Comparison of ENCODE assay signal across 8 cellular contexts in the genomic region with DNA sequence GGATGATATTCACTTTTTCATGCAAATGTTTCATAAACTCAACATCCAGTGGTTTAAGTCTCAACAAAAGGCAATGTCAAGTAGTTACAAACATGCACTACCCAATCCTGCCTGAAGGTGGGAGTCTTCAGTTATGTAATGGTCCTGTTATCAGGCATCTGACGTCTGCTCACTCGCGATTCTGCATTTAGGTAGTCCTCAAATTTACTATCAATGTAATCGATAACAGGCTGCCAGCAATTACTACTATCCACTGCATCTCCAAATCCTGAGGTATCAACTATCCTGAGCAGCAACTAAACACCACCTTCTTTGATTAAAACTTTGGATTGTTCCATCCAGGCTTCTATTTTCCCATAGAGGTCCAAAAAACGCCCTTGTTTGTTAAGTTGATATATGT. TPM values are rescaled to one million over a fixed set of nuclear protein-coding genes. Genes with fewer than 3 reads are reported as not detected.
DNase-seq lines count a peak whose midpoint lies in the region; ATAC-seq and TF ChIP-seq lines count a peak whose summit lies in the region.

No MANE protein-coding gene starts in this region.

- H3K4me3 Mint-ChIP-seq in T-helper 2 cell treated with Interferon-gamma antibody and Interleukin-4, amounts not matched to agents 5 μg/mL and 100 μg/mL, for 36 hours, result no peak overlapping the region
- H3K4me3 Mint-ChIP-seq in memory B cell, result no peak overlapping the region
- H3K4me3 Mint-ChIP-seq in stimulated activated naive B cell treated with anti-CD40 and anti-IgM and Interleukin-4, amounts not matched to agents 10 μg/mL and 1 μg/mL and 100 μg/mL, for 72 hours, result no peak overlapping the region

- no peaks in the 10 kb centered on the region for H3K9me3 ChIP-seq in MG63

- no peaks in the 10 kb centered on the region for H3K36me3 ChIP-seq in MG63

- H3K4me1 Mint-ChIP-seq in T-helper 2 cell treated with Interferon-gamma antibody and Interleukin-4, amounts not matched to agents 5 μg/mL and 100 μg/mL, for 36 hours (ENCODE audit: low read depth), result no peaks in the 10 kb centered on the region
- peaks cover 3% of the 10 kb centered on the region for H3K4me1 Mint-ChIP-seq in memory B cell
- H3K4me1 Mint-ChIP-seq in stimulated activated naive B cell treated with anti-CD40 and anti-IgM and Interleukin-4, amounts not matched to agents 10 μg/mL and 1 μg/mL and 100 μg/mL, for 72 hours, result peaks cover 0 to 2% of the 10 kb centered on the region in 2 donors

- no peak overlapping the region for H3K4me3 ChIP-seq in MG63
- H3K4me3 ChIP-seq in choroid plexus epithelial cell (ENCODE audit: low read depth, low read length), result no peak overlapping the region

- no peaks in the 10 kb centered on the region for H3K27me3 ChIP-seq in MG63

- no peak overlapping the region for H3K27ac Mint-ChIP-seq in T-helper 2 cell treated with Interferon-gamma antibody and Interleukin-4, amounts not matched to agents 5 μg/mL and 100 μg/mL, for 36 hours
- no peak overlapping the region for H3K27ac Mint-ChIP-seq in memory B cell
- no peak overlapping the region for H3K27ac Mint-ChIP-seq in stimulated activated naive B cell treated with anti-CD40 and anti-IgM and Interleukin-4, amounts not matched to agents 10 μg/mL and 1 μg/mL and 100 μg/mL, for 72 hours

- no peaks in the 10 kb centered on the region for H3K9me3 Mint-ChIP-seq in T-helper 2 cell treated with Interferon-gamma antibody and Interleukin-4, amounts not matched to agents 5 μg/mL and 100 μg/mL, for 36 hours
- no peaks in the 10 kb centered on the region for H3K9me3 Mint-ChIP-seq in memory B cell
- H3K9me3 Mint-ChIP-seq in stimulated activated naive B cell treated with anti-CD40 and anti-IgM and Interleukin-4, amounts not matched to agents 10 μg/mL and 1 μg/mL and 100 μg/mL, for 72 hours, result no peaks in the 10 kb centered on the region

- peak; percentile 77 for TF ChIP-seq CTCF in choroid plexus epithelial cell (conservative IDR thresholded peaks at IDR 0.05; ENCODE audit: low read depth, low read length)

- peak; percentile 76 for DNase-seq in DMS 273 (lab: John Stamatoyannopoulos, UW; ENCODE audit: unreplicated experiment)
- DNase-seq in DMS 273 treated with DMSO at 0.1 percent for 48 hours (lab: John Stamatoyannopoulos, UW), result no peak
- DNase-seq in MG63, result peak; percentile 46
- peak; percentile 4 for DNase-seq in T-helper 2 cell treated with Interferon-gamma antibody and Interleukin-4, amounts not matched to agents 5 μg/mL and 100 μg/mL, for 36 hours (ENCODE audit: low spot score)
- DNase-seq in choroid plexus epithelial cell (ENCODE audit: low read depth), result peak; percentile 79
- DNase-seq in memory B cell (ENCODE audit: low spot score in 2 of 2), result peak; percentile 18 to 45
- peak; percentile 24 for DNase-seq in stimulated activated naive B cell treated with anti-CD40 and anti-IgM and Interleukin-4, amounts not matched to agents 10 μg/mL and 1 μg/mL and 100 μg/mL, for 72 hours

- no peaks in the 10 kb centered on the region for H3K27me3 Mint-ChIP-seq in T-helper 2 cell treated with Interferon-gamma antibody and Interleukin-4, amounts not matched to agents 5 μg/mL and 100 μg/mL, for 36 hours (ENCODE audit: low read depth)
- peaks cover 2% of the 10 kb centered on the region for H3K27me3 Mint-ChIP-seq in memory B cell
- H3K27me3 Mint-ChIP-seq in stimulated activated naive B cell treated with anti-CD40 and anti-IgM and Interleukin-4, amounts not matched to agents 10 μg/mL and 1 μg/mL and 100 μg/mL, for 72 hours, result peaks cover 5 to 17% of the 10 kb centered on the region in 2 donors

- ATAC-seq in memory B cell (ENCODE audit: low read depth) (peak; percentile 29), HG02973 (IDR thresholded peaks at IDR 0.05; ENCODE audit: unreplicated experiment) (no peak)
- ATAC-seq in stimulated activated naive B cell treated with anti-CD40 and anti-IgM and Interleukin-4, amounts not matched to agents 10 μg/mL and 1 μg/mL and 100 μg/mL, for 72 hours (replicated peaks), result peak; percentile 67 to 75

- no peaks in the 10 kb centered on the region for H3K36me3 Mint-ChIP-seq in T-helper 2 cell treated with Interferon-gamma antibody and Interleukin-4, amounts not matched to agents 5 μg/mL and 100 μg/mL, for 36 hours (ENCODE audit: low read depth)
- H3K36me3 Mint-ChIP-seq in memory B cell, result no peaks in the 10 kb centered on the region
- H3K36me3 Mint-ChIP-seq in stimulated activated naive B cell treated with anti-CD40 and anti-IgM and Interleukin-4, amounts not matched to agents 10 μg/mL and 1 μg/mL and 100 μg/mL, for 72 hours, result no peaks in the 10 kb centered on the region

RNA-seq across cellular contexts. Expression of gene NLRP12, which starts 51.2 kb away (rescaled TPM):
- not detected in 2 replicates for total RNA-seq in MG63 (2014; rRNA removed; shearing (Covaris generic); ENCODE audit: low replicate concordance)
